In the genomic region with DNA sequence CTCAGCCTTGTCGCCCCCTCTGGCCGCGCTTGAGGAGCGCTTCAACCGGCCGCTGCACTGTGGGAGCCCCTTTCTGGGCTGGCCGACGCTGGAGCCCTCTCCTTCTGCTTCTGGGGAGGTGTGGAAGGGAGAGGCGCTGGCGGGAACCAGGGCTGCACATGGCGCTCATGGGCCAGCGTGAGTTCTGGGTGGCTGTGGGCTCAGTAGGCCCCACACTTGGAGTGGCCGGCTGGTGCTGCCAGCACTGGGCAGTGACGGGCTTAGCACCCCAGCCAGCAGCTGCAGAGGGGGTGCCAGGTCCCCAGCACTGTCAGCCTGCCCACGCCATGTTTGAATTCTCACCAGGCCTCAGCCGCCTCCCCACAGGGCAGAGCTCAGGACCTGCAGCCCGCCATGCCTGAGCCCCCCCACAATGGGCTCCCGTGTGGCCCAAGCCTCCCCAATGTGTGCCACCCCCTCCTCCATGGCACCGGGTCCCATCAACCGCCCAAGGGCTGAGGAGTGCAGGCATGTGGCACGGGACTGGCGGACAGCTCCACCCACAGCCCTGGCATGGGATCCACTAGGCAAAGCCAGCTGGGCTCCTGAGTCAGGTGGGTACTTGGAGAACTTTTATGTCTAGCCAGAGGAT, we compare ENCODE assay signal across 1 cellular context.
TF ChIP-seq lines count a peak whose summit lies in the region.

No MANE protein-coding gene starts in this region.

TF ChIP-seq in HepG2, 621 proteins besides CTCF, POLR2A, EP300 and RAD21 (continued from another document):
- TF ChIP-seq, protein P1, sequence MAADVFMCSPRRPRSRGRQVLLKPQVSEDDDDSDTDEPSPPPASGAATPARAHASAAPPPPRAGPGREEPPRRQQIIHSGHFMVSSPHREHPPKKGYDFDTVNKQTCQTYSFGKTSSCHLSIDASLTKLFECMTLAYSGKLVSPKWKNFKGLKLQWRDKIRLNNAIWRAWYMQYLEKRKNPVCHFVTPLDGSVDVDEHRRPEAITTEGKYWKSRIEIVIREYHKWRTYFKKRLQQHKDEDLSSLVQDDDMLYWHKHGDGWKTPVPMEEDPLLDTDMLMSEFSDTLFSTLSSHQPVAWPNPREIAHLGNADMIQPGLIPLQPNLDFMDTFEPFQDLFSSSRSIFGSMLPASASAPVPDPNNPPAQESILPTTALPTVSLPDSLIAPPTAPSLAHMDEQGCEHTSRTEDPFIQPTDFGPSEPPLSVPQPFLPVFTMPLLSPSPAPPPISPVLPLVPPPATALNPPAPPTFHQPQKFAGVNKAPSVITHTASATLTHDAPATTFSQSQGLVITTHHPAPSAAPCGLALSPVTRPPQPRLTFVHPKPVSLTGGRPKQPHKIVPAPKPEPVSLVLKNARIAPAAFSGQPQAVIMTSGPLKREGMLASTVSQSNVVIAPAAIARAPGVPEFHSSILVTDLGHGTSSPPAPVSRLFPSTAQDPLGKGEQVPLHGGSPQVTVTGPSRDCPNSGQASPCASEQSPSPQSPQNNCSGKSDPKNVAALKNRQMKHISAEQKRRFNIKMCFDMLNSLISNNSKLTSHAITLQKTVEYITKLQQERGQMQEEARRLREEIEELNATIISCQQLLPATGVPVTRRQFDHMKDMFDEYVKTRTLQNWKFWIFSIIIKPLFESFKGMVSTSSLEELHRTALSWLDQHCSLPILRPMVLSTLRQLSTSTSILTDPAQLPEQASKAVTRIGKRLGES (CRISPR knock-in tag; IDR thresholded peaks at IDR 0.05; ENCODE audit: borderline replicate concordance), result no peak
- TF ChIP-seq ZFP36L2 (CRISPR knock-in tag; IDR thresholded peaks at IDR 0.05), result no peak
- no peak for TF ChIP-seq DNMT3B (CRISPR knock-in tag; conservative IDR thresholded peaks at IDR 0.05)
- TF ChIP-seq ZNF3 (CRISPR knock-in tag; IDR thresholded peaks at IDR 0.05), result no peak
- no peak for TF ChIP-seq SOX6 (IDR thresholded peaks at IDR 0.05)
- TF ChIP-seq SOX6 (CRISPR knock-in tag; IDR thresholded peaks at IDR 0.05), result no peak
